In genomic region chr14:63371613-63372012, GRCh38 we compare ENCODE assay signal across 13 cellular contexts. TPM values are rescaled to one million over a fixed set of nuclear protein-coding genes. Genes with fewer than 3 reads are reported as not detected.
DNase-seq lines count a peak whose midpoint lies in the region; ATAC-seq, FAIRE-seq and TF ChIP-seq lines count a peak whose summit lies in the region.
"Not testable (repeated sequence)": the region's sequence is repeated elsewhere in the genome, so short reads cannot be mapped to it uniquely, and the experiment has no call there.
"Had no signal": no experiment of that assay in that cellular context is flagged by ENCODE, and none has a peak within 500 bp of the region (broad histone marks: within the 10 kb centered on the region; RNA-seq: fewer than 3 reads in every experiment).

No MANE protein-coding gene starts in this region.

- not testable (repeated sequence) for BruUV-seq in K562 (replicated peaks; lab: Mats Ljungman, UMichigan)

- not testable (repeated sequence) for H3F3A ChIP-seq in neural cell (ENCODE audit: insufficient read depth, low read length, poor library complexity, severe bottlenecking)

- TF ChIP-seq CTCF in RWPE2 (IDR thresholded peaks at IDR 0.05; ENCODE audit: poor library complexity, severe bottlenecking) (peak; percentile 35), neural cell (IDR thresholded peaks at IDR 0.05; ENCODE audit: poor library complexity, severe bottlenecking) (peak; percentile 50)
- TF ChIP-seq CTCF in K562 (IDR thresholded peaks at IDR 0.05 in 2 of 3, conservative IDR thresholded peaks at IDR 0.05 in 1 of 3; ENCODE audit: insufficient read depth in 2 of 3, low read depth in 1 of 3, low read length in 3 of 3); glutamatergic neuron (IDR thresholded peaks at IDR 0.05; ENCODE audit: partially characterized antibody, unreplicated experiment): not testable (repeated sequence)

- H3K4me1 ChIP-seq in RWPE2 (ENCODE audit: insufficient read depth, poor library complexity, severe bottlenecking): peaks cover 13% of the 10 kb centered on the region
- H3K4me1 ChIP-seq in K562 (replicated peaks in 1 of 2; ENCODE audit: control insufficient read depth in 2 of 2, insufficient read depth in 2 of 2, low read length in 2 of 2): not testable (repeated sequence)

- peaks cover 29% of the 10 kb centered on the region for H3K36me3 ChIP-seq in RWPE2 (ENCODE audit: low read depth)
- not testable (repeated sequence) for H3K36me3 ChIP-seq in K562 (ENCODE audit: control insufficient read depth, insufficient read depth, low read length); neural cell (ENCODE audit: insufficient read depth, low read length)

- not testable (repeated sequence) for H3K36me3 Mint-ChIP-seq in glutamatergic neuron (ENCODE audit: unreplicated experiment)

- FAIRE-seq in A204.1 (lab: Jason Lieb, UNC): peak; percentile 88
- FAIRE-seq in GM19239 (lab: Jason Lieb, UNC): peak; percentile 40
- peak; percentile 42 for FAIRE-seq in K562 (lab: Jason Lieb, UNC)
- FAIRE-seq in endometrium (lab: Jason Lieb, UNC): peak; percentile 78

- H3K4me3 ChIP-seq in RWPE2 (ENCODE audit: severe bottlenecking); K562; neural cell (ENCODE audit: low read length): not testable (repeated sequence)

- H3K27me3 Mint-ChIP-seq in glutamatergic neuron (ENCODE audit: unreplicated experiment): not testable (repeated sequence)

- H3K27me3 ChIP-seq in RWPE2 (ENCODE audit: insufficient read depth, poor library complexity, severe bottlenecking); K562 (ENCODE audit: control insufficient read depth in 2 of 2, insufficient read depth in 2 of 2, low read length in 2 of 2); neural cell (ENCODE audit: insufficient read depth, low read depth, low read length): not testable (repeated sequence)

- in situ Hi-C loops in K562 (cut with MboI): not testable (repeated sequence)

- H2AFZ ChIP-seq in K562 (ENCODE audit: low read depth, low read length); neural cell (ENCODE audit: low read depth, low read length): not testable (repeated sequence)

- not testable (repeated sequence) for H3K4me3 Mint-ChIP-seq in glutamatergic neuron (ENCODE audit: unreplicated experiment)

- not testable (repeated sequence) for H4K20me1 ChIP-seq in K562 (replicated peaks; ENCODE audit: control insufficient read depth, insufficient read depth, low read length); neural cell (ENCODE audit: insufficient read depth)

- H3K9me3 ChIP-seq in RWPE2 (ENCODE audit: severe bottlenecking); K562 (replicated peaks; ENCODE audit: control insufficient read depth, insufficient read depth, low read depth, low read length); neural cell (ENCODE audit: low read length): not testable (repeated sequence)

- 42% methylated on average over 2 of the region's 2 CpGs for WGBS in K562 (ENCODE audit: insufficient coverage, low coverage, missing lambda C conversion rate)

- CTCF ChIA-PET in K562 (lab: Yijun Ruan, JAX; ENCODE audit: low intra/inter-chr PET ratio): not testable (repeated sequence)

- not testable (repeated sequence) for DNase-seq in GM19239 (ENCODE audit: insufficient read length, low spot score); RWPE2 (ENCODE audit: low spot score); K562 (ENCODE audit: extremely low read depth in 1 of 4, low spot score in 3 of 4); glutamatergic neuron
- peak; percentile 41 for DNase-seq in NCI-H2107 treated with DMSO at 0.1 percent for 48 hours (lab: John Stamatoyannopoulos, UW; ENCODE audit: unreplicated experiment)

- H3K9me2 ChIP-seq in neural cell (ENCODE audit: insufficient read depth, low read length): not testable (repeated sequence)

- not testable (repeated sequence) for H3K79me2 ChIP-seq in K562 (ENCODE audit: control insufficient read depth, insufficient read depth, low read length); neural cell (replicated peaks; ENCODE audit: insufficient read depth, low read length)

- not testable (repeated sequence) for H3K9me1 ChIP-seq in K562 (ENCODE audit: control insufficient read depth, insufficient read depth, low read length)

- ATAC-seq in RWPE2 (ENCODE audit: low read depth); K562: not testable (repeated sequence)

- H3K4me1 Mint-ChIP-seq in glutamatergic neuron (ENCODE audit: low read depth, unreplicated experiment): not testable (repeated sequence)

- POLR2A ChIA-PET in K562 (lab: Yijun Ruan, JAX): not testable (repeated sequence)

- TF ChIP-seq RAD21 in K562 (CRISPR knock-in tag; conservative IDR thresholded peaks at IDR 0.05 in 1 of 2, IDR thresholded peaks at IDR 0.05 in 1 of 2): not testable (repeated sequence)
- peak; percentile 51 for TF ChIP-seq RAD21 in neural cell (conservative IDR thresholded peaks at IDR 0.05)

- TF ChIP-seq POLR2A in K562 (conservative IDR thresholded peaks at IDR 0.05): not testable (repeated sequence)

- TF ChIP-seq EP300 in K562 (IDR thresholded peaks at IDR 0.05; ENCODE audit: low read length); neural cell (conservative IDR thresholded peaks at IDR 0.05; ENCODE audit: poor library complexity, severe bottlenecking): not testable (repeated sequence)

- H3K4me2 ChIP-seq in K562 (ENCODE audit: insufficient read depth, low read length); neural cell (ENCODE audit: low read length): not testable (repeated sequence)

- not testable (repeated sequence) for H3K27ac ChIP-seq in RWPE2 (ENCODE audit: poor library complexity, severe bottlenecking); K562 (ENCODE audit: extremely low read depth, low read depth, low read length); neural cell (ENCODE audit: low read length)

- intact Hi-C loops in K562 (cut with micrococcal nuclease): not testable (repeated sequence)

- not testable (repeated sequence) for H3K9me3 Mint-ChIP-seq in glutamatergic neuron (ENCODE audit: unreplicated experiment)

- not testable (repeated sequence) for H3K9ac ChIP-seq in K562 (ENCODE audit: insufficient read depth in 1 of 2, low read depth in 2 of 2, low read length in 2 of 2); neural cell (ENCODE audit: low read length)

- H3K27ac Mint-ChIP-seq in glutamatergic neuron (ENCODE audit: unreplicated experiment): peak overlapping the region; percentile 3

RNA-seq across cellular contexts. Expression of gene GPHB5, which starts 52.9 kb away (rescaled TPM):
- not detected in 2 replicates for total RNA-seq in K562 (2011; cell fraction: chromatin; rRNA removed; ENCODE audit: low replicate concordance)
- not detected in 2 replicates for total RNA-seq in K562 (2011; cell fraction: nucleolus; rRNA removed)
- not detected in 2 replicates for total RNA-seq in K562 (2011; cell fraction: nucleoplasm; rRNA removed)
- not detected in 2 replicates for total RNA-seq in K562 (2014; rRNA removed)
- not detected in 2 replicates for total RNA-seq in K562 (2014; rRNA removed; fragmentation: Illumina TruSeq; extraction: Trizol)
- total RNA-seq in K562 (2015; rRNA removed; fragmentation: Illumina TruSeq; extraction: Trizol): not detected in 2 replicates
- not detected in 2 replicates for total RNA-seq in K562 (2021)
- not detected in 2 replicates for polyA plus RNA-seq in K562 (2011; rRNA removed)
- polyA plus RNA-seq in K562 (2011; cell fraction: cytosol; rRNA removed): not detected in 2 replicates
- not detected in 2 replicates for polyA plus RNA-seq in K562 (2011; cell fraction: nucleus; rRNA removed)
- not detected in 2 replicates for polyA plus RNA-seq in K562 (2012)
- polyA plus RNA-seq in K562 (2014; fragmentation: Illumina TruSeq; extraction: Trizol): not detected in 2 replicates
- polyA plus RNA-seq in K562 (2014; fragmentation: Nextera tagmentation; extraction: Ambion mirVana): not detected
- not detected in 2 replicates for polyA plus RNA-seq in K562 (2014; rRNA removed)
- polyA minus RNA-seq in K562 (2011; rRNA and poly(A)+ RNA removed): not detected in 2 replicates
- polyA minus RNA-seq in K562 (2011; cell fraction: cytosol; rRNA and poly(A)+ RNA removed): not detected in 2 replicates
- polyA minus RNA-seq in K562 (2011; cell fraction: nucleus; rRNA and poly(A)+ RNA removed): not detected in 2 replicates
- not detected for total RNA-seq in glutamatergic neuron (ENCODE audit: unreplicated experiment)
- polyA plus RNA-seq in neural cell: not detected in 2 replicates
- polyA minus RNA-seq in neural cell: not detected in 2 replicates
- total RNA-seq: CD4-positive, alpha-beta T cell; GM23338; HT1080; MCF 10A; SJCRH30 had no signal
- polyA plus RNA-seq: GM23338 had no signal
